Comparison of ENCODE assay signal across 18 cellular contexts in genomic region chr10:49426490-49427360, GRCh38. TPM values are rescaled to one million over a fixed set of nuclear protein-coding genes. Genes with fewer than 3 reads are reported as not detected.
DNase-seq lines count a peak whose midpoint lies in the region; ATAC-seq, FAIRE-seq and TF ChIP-seq lines count a peak whose summit lies in the region.
"Had no signal": no experiment of that assay in that cellular context is flagged by ENCODE, and none has a peak within 500 bp of the region (broad histone marks: within the 10 kb centered on the region; RNA-seq: fewer than 3 reads in every experiment).

No MANE protein-coding gene starts in this region.

- POLR2A ChIA-PET in MCF 10A (lab: Yijun Ruan, JAX) = no interaction called here
- POLR2A ChIA-PET in A673 (lab: Charles Lee; ENCODE audit: low non-redundant PET) = no interaction called here

- TF ChIP-seq POLR2A in breast epithelium (IDR thresholded peaks at IDR 0.05) = no peak

- H3K27me3 Mint-ChIP-seq in MCF 10A (ENCODE audit: insufficient read depth, unreplicated experiment) = peaks cover 29% of the 10 kb centered on the region

- BruUV-seq in MCF 10A (replicated peaks; lab: Mats Ljungman, UMichigan) (no TSS peak), A673 (replicated peaks; lab: Mats Ljungman, UMichigan) (no TSS peak)

- TF ChIP-seq CTCF in MCF 10A (IDR thresholded peaks at IDR 0.05; ENCODE audit: unreplicated experiment) (no peak), breast epithelium (IDR thresholded peaks at IDR 0.05) (no peak), bronchial epithelial cell (IDR thresholded peaks at IDR 0.05; ENCODE audit: insufficient read depth, low read length, severe bottlenecking) (no peak), left lung (IDR thresholded peaks at IDR 0.05) (no peak), A673 (conservative IDR thresholded peaks at IDR 0.05; ENCODE audit: low read depth, low read length) (no peak)

- no peaks in the 10 kb centered on the region for H3K9me3 Mint-ChIP-seq in MCF 10A (ENCODE audit: unreplicated experiment)

- H3K27ac ChIP-seq in breast epithelium = no peak overlapping the region
- H3K27ac ChIP-seq in left lung = no peak overlapping the region
- H3K27ac ChIP-seq in A673 (ENCODE audit: low read depth, low read length, poor library complexity, severe bottlenecking) = no peak overlapping the region
- H3K27ac ChIP-seq: A549, C4-2B, SK-N-MC had no signal

- no peaks in the 10 kb centered on the region for H3K4me1 Mint-ChIP-seq in MCF 10A (ENCODE audit: insufficient read depth, unreplicated experiment)

- peak; percentile 74 for ATAC-seq in left lung
- ATAC-seq: A549 had no signal

- no peaks in the 10 kb centered on the region for H3K36me3 Mint-ChIP-seq in MCF 10A (ENCODE audit: insufficient read depth, unreplicated experiment)

- intact Hi-C loops in MCF 10A (cut with micrococcal nuclease) = no loop called here
- intact Hi-C loops in breast epithelium (cut with DNase I; ENCODE audit: low total_unique reads) = no loop called here
- intact Hi-C loops in left lung (cut with DNase I) = no loop called here
- intact Hi-C loops in A673 (cut with micrococcal nuclease; ENCODE audit: unreplicated experiment) = no loop called here

- FAIRE-seq in bronchial epithelial cell (lab: Jason Lieb, UNC) = no peak
- FAIRE-seq: A549 had no signal

- H3K27ac Mint-ChIP-seq in MCF 10A (ENCODE audit: low read depth, unreplicated experiment) = no peak overlapping the region

- no peaks in the 10 kb centered on the region for H3K36me3 ChIP-seq in breast epithelium
- no peaks in the 10 kb centered on the region for H3K36me3 ChIP-seq in bronchial epithelial cell (ENCODE audit: control insufficient read depth, insufficient read depth, low read length)
- H3K36me3 ChIP-seq in left lung = no peaks in the 10 kb centered on the region
- H3K36me3 ChIP-seq in A673 (ENCODE audit: insufficient read depth, low read length, poor library complexity, severe bottlenecking) = no peaks in the 10 kb centered on the region

- peak; percentile 18 for DNase-seq in MCF 10A (ENCODE audit: unreplicated experiment)
- no peak for DNase-seq in breast epithelium (ENCODE audit: low spot score in 2 of 2)
- peak; percentile 8 for DNase-seq in bronchial epithelial cell (ENCODE audit: low read depth)
- DNase-seq in left lung = no peak
- DNase-seq in NCI-H146 treated with DMSO at 0.1 percent for 48 hours (lab: John Stamatoyannopoulos, UW; ENCODE audit: unreplicated experiment) = no peak
- DNase-seq in GM19238 (ENCODE audit: insufficient read length, low spot score) = no peak
- DNase-seq in A673 (ENCODE audit: low spot score) = no peak
- DNase-seq: DMS 273 treated with DMSO at 0.1 percent for 48 hours; EL; KG1; NCI-H1105 treated with DMSO at 0.1 percent for 48 hours; NCI-H187 treated with DMSO at 0.1 percent for 48 hours; NCI-H446 treated with DMSO at 0.1 percent for 48 hours; NK-92 treated with Interleukin-12 subunit alpha and Interleukin-12 subunit beta, amount 100 ng/mL, for 24 hours had no signal

- H3K27me3 ChIP-seq in breast epithelium (no peaks in the 10 kb centered on the region), bronchial epithelial cell (ENCODE audit: control insufficient read depth, insufficient read depth, low read length) (no peaks in the 10 kb centered on the region), left lung (no peaks in the 10 kb centered on the region), A673 (replicated peaks; ENCODE audit: insufficient read depth, low read depth, low read length, poor library complexity) (no peaks in the 10 kb centered on the region)

- CTCF ChIA-PET in MCF 10A (lab: Yijun Ruan, JAX) (interaction anchor here (0.6 to 1.3 kb wide), 2 partner anchors 19 to 1047 kb away, joined by 3 read pairs; no protein-coding TSS in a partner anchor), A673 (lab: Charles Lee) (no interaction called here)

- no peaks in the 10 kb centered on the region for H3K4me1 ChIP-seq in breast epithelium
- no peaks in the 10 kb centered on the region for H3K4me1 ChIP-seq in left lung
- H3K4me1 ChIP-seq in A673 (ENCODE audit: insufficient read depth, low read length, poor library complexity, severe bottlenecking) = no peaks in the 10 kb centered on the region
- H3K4me1 ChIP-seq: A549 had no signal

- peaks cover 10 to 11% of the 10 kb centered on the region in 2 donors for H3K9me3 ChIP-seq in breast epithelium
- H3K9me3 ChIP-seq in left lung = peaks cover 0 to 16% of the 10 kb centered on the region in 2 donors
- H3K9me3 ChIP-seq in A673 (ENCODE audit: low read depth, low read length, poor library complexity, severe bottlenecking) = no peaks in the 10 kb centered on the region
- H3K9me3 ChIP-seq: A549 had no signal

- no peak overlapping the region for H3K4me3 Mint-ChIP-seq in MCF 10A (ENCODE audit: unreplicated experiment)

- H3K4me3 ChIP-seq in breast epithelium (no peak overlapping the region), bronchial epithelial cell (ENCODE audit: low read depth, low read length) (no peak overlapping the region), left lung (no peak overlapping the region), A673 (ENCODE audit: low read depth, low read length, poor library complexity, severe bottlenecking) (no peak overlapping the region)
- H3K4me3 ChIP-seq: A549, SK-N-MC had no signal

RNA-seq across cellular contexts. Expression of gene DRGX, which starts 30.8 kb away (rescaled TPM):
- total RNA-seq in MCF 10A (2022) = not detected in 2 replicates
- total RNA-seq in breast epithelium = not detected
- total RNA-seq in bronchial epithelial cell = not detected in 2 replicates
- under 1 TPM in 1 of 2 donors, not detected in 1; 0.45 TPM for total RNA-seq in left lung
- not detected in 2 replicates for total RNA-seq in A673 (2021)
- total RNA-seq: H4 had no signal

Comparison
In these comparisons a context has a peak if more than half of its experiments do, and no peak if none do; other contexts are left out.
1. DNase-seq: peak in MCF 10A (single experiment) and bronchial epithelial cell (single experiment); none in breast epithelium (0 of 2), left lung (0 of 2), NCI-H146 treated with DMSO at 0.1 percent for 48 hours (single experiment), GM19238 (single experiment) and A673 (single experiment).